Comparison of ENCODE assay signal across 11 cellular contexts in the genomic region with DNA sequence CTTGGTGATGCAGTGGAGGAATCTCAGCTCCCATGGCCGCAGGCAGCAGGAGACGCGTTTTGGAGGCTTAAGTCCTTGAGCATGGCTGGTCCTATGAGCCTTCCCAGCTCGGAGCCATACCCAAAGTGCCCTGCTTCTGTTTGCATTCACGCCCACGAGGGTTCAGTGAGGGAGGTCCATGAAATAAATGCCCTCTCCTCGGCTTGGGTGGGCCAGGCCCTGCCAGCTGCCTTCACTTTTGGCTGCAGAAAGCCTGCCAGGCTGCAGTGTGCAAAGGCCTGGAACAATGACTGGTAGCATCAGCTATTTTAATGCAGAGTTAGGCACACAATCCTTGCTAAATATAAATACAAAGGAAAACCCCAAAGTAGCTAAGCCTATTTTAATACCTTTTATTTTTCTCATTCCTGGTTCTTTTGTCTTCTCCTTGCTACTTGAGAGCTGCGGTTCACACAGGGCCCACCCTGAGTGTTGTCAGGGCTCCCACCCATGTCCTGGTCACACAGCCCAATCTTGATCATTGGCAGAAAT. TPM values are rescaled to one million over a fixed set of nuclear protein-coding genes. Genes with fewer than 3 reads are reported as not detected.
A peak's percentile ranks its signal among the peaks of the same experiment; 100 is the strongest.
DNase-seq lines count a peak whose midpoint lies in the region; ATAC-seq, FAIRE-seq and TF ChIP-seq lines count a peak whose summit lies in the region.
"Had no signal": no experiment of that assay in that cellular context is flagged by ENCODE, and none has a peak within 500 bp of the region (broad histone marks: within the 10 kb centered on the region; RNA-seq: fewer than 3 reads in every experiment).

No MANE protein-coding gene starts in this region.

- WGBS in HepG2 (ENCODE audit: low lambda C conversion rate) = 54% methylated on average over 3 of the region's 8 CpGs
- WGBS in right lobe of liver (ENCODE audit: insufficient coverage, low coverage, low lambda C conversion rate, missing lambda C conversion rate) = 100% methylated on average over 2 of the region's 8 CpGs

- CTCF ChIA-PET in HepG2 (lab: Yijun Ruan, JAX; ENCODE audit: low intra/inter-chr PET ratio, low total read pairs) = no interaction called here
- CTCF ChIA-PET in naive thymus-derived CD4-positive, alpha-beta T cell (lab: Charles Lee) = interaction anchor here (0.7 to 2.5 kb wide), 7 partner anchors 8 to 125 kb away, joined by 3 to 9 read pairs (median 3); no protein-coding TSS in a partner anchor

- ATAC-seq in HepG2 (no peak), right lobe of liver (no peak), GM19463 (IDR thresholded peaks at IDR 0.05; ENCODE audit: unreplicated experiment) (no peak)
- no peak for ATAC-seq in naive thymus-derived CD4-positive, alpha-beta T cell

- H3K9ac ChIP-seq in HepG2 (ENCODE audit: insufficient read depth, low read depth, low read length) = no peak overlapping the region

- H3K36me3 ChIP-seq in HepG2 (replicated peaks in 1 of 2; ENCODE audit: control insufficient read depth in 1 of 2, insufficient read depth in 2 of 2, low read length in 2 of 2) (no peaks in the 10 kb centered on the region; a peak in 1 of 5 replicates), right lobe of liver (no peaks in the 10 kb centered on the region), ascending aorta (no peaks in the 10 kb centered on the region)
- H3K36me3 ChIP-seq in naive thymus-derived CD4-positive, alpha-beta T cell (ENCODE audit: control insufficient read depth in 2 of 3, insufficient read depth in 3 of 3, low read length in 3 of 3) = no peaks in the 10 kb centered on the region

- peak overlapping the region in 9 of 10 donors; percentile 56 to 96 (median 77) for H3K4me3 Mint-ChIP-seq in naive thymus-derived CD4-positive, alpha-beta T cell

- H3K27me3 ChIP-seq in HepG2 (ENCODE audit: control insufficient read depth in 1 of 2, insufficient read depth in 2 of 2, low read length in 2 of 2) (peaks cover 2 to 16% of the 10 kb centered on the region in 2 experiments; a peak in 4 of 5 replicates), right lobe of liver (no peaks in the 10 kb centered on the region), ascending aorta (no peaks in the 10 kb centered on the region)
- H3K27me3 ChIP-seq in naive thymus-derived CD4-positive, alpha-beta T cell (ENCODE audit: control insufficient read depth in 2 of 2, insufficient read depth in 2 of 2, low read length in 2 of 2) = no peaks in the 10 kb centered on the region

- H3K9me3 ChIP-seq in HepG2 (ENCODE audit: low read length) (no peaks in the 10 kb centered on the region), right lobe of liver (no peaks in the 10 kb centered on the region), ascending aorta (no peaks in the 10 kb centered on the region)
- H3K9me3 ChIP-seq in naive thymus-derived CD4-positive, alpha-beta T cell (ENCODE audit: control insufficient read depth in 2 of 3, low read length in 3 of 3) = no peaks in the 10 kb centered on the region

- BruUV-seq in HepG2 (replicated peaks; lab: Mats Ljungman, UMichigan) = no TSS peak

- H3K4me1 ChIP-seq in HepG2 (ENCODE audit: insufficient read depth, low read length) = peaks cover 47% of the 10 kb centered on the region
- peaks cover 0 to 9% (median 0%) of the 10 kb centered on the region in 4 donors for H3K4me1 ChIP-seq in right lobe of liver
- H3K4me1 ChIP-seq in ascending aorta = peaks cover 14 to 38% of the 10 kb centered on the region in 2 donors
- no peaks in the 10 kb centered on the region for H3K4me1 ChIP-seq in naive thymus-derived CD4-positive, alpha-beta T cell (ENCODE audit: control insufficient read depth in 2 of 2, insufficient read depth in 2 of 2, low read length in 2 of 2)

- H3K4me1 Mint-ChIP-seq in naive thymus-derived CD4-positive, alpha-beta T cell = peaks cover 7 to 26% (median 21%) of the 10 kb centered on the region in 7 donors

- no peak overlapping the region for H2AFZ ChIP-seq in HepG2 (ENCODE audit: low read length)

- H3K4me2 ChIP-seq in HepG2 (ENCODE audit: low read depth, low read length) = peak overlapping the region; percentile 81; the same call in 1 of the 2 replicates

- FAIRE-seq in HepG2 (lab: Jason Lieb, UNC) = no peak

- H3K27ac ChIP-seq in HepG2 (ENCODE audit: extremely low read length, insufficient read depth, low read length) (no peak overlapping the region), right lobe of liver (no peak overlapping the region), ascending aorta (peak overlapping the region; percentile 92 to 98)
- H3K27ac ChIP-seq in naive thymus-derived CD4-positive, alpha-beta T cell (ENCODE audit: low read depth, low read length) = no peak overlapping the region
- H3K27ac ChIP-seq: C4-2B, epithelial cell of prostate had no signal

- H3K27me3 Mint-ChIP-seq in naive thymus-derived CD4-positive, alpha-beta T cell = peaks cover 0 to 7% (median 0%) of the 10 kb centered on the region in 5 donors

- in situ Hi-C loops in HepG2 (cut with HindIII; ENCODE audit: extremely low pct_ligation_motif_present, low pct_unique_long_range_greater_than_20kb) = no loop called here

- no peaks in the 10 kb centered on the region for H3K9me3 Mint-ChIP-seq in naive thymus-derived CD4-positive, alpha-beta T cell
- H3K9me3 Mint-ChIP-seq: T-helper 2 cell treated with Interferon-gamma antibody and Interleukin-4, amounts not matched to agents 5 μg/mL and 100 μg/mL, for 36 hours had no signal

- H3K4me3 ChIP-seq in HepG2 (replicated peaks in 1 of 3; ENCODE audit: insufficient read depth in 1 of 3, low read depth in 2 of 3, low read length in 3 of 3) = no peak overlapping the region
- no peak overlapping the region for H3K4me3 ChIP-seq in right lobe of liver
- peak overlapping the region in 1 of 2 donors; percentile 72 for H3K4me3 ChIP-seq in ascending aorta
- no peak overlapping the region for H3K4me3 ChIP-seq in naive thymus-derived CD4-positive, alpha-beta T cell (ENCODE audit: low read length)

- POLR2A ChIA-PET in HepG2 (lab: Yijun Ruan, JAX) = interaction anchor here (1.0 to 5.9 kb wide), 3 partner anchors 28 to 49 kb away, joined by 3 to 22 read pairs (median 4); partner anchors contain the start of gene H3-3A
- POLR2A ChIA-PET in naive thymus-derived CD4-positive, alpha-beta T cell (lab: Charles Lee) = interaction anchor here (1.0 to 3.4 kb wide), 3 partner anchors 47 to 112 kb away, joined by 3 to 26 read pairs (median 5); partner anchors contain the start of gene H3-3A

- DNase-seq in HepG2 (ENCODE audit: low spot score) = no peak
- DNase-seq in right lobe of liver = no peak
- no peak for DNase-seq in ascending aorta (ENCODE audit: low spot score in 2 of 2)
- no peak for DNase-seq in naive thymus-derived CD4-positive, alpha-beta T cell
- no peak for DNase-seq in A172 (ENCODE audit: low spot score)
- no peak for DNase-seq in COLO668 (lab: John Stamatoyannopoulos, UW; ENCODE audit: unreplicated experiment)
- no peak for DNase-seq in NCI-H345 treated with DMSO at 0.1 percent for 48 hours (lab: John Stamatoyannopoulos, UW; ENCODE audit: unreplicated experiment)

- TF ChIP-seq POLR2A in HepG2 (IDR thresholded peaks at IDR 0.05; ENCODE audit: insufficient read depth in 1 of 2, low read depth in 2 of 2, low read length in 2 of 2) (no peak), right lobe of liver (IDR thresholded peaks at IDR 0.05) (no peak)

- H3K27ac Mint-ChIP-seq in naive thymus-derived CD4-positive, alpha-beta T cell = peak overlapping the region in 3 of 9 donors; percentile 15 to 38 (median 17)

- H4K20me1 ChIP-seq in HepG2 (ENCODE audit: insufficient read depth, low read length) = no peaks in the 10 kb centered on the region

- no peaks in the 10 kb centered on the region for H3K36me3 Mint-ChIP-seq in naive thymus-derived CD4-positive, alpha-beta T cell

- TF ChIP-seq EP300 in HepG2 (IDR thresholded peaks at IDR 0.05; ENCODE audit: low read depth in 2 of 2, low read length in 2 of 2) (no peak), HepG2 (CRISPR knock-in tag; IDR thresholded peaks at IDR 0.05; ENCODE audit: borderline replicate concordance) (no peak)

- TF ChIP-seq CTCF in HepG2 (CRISPR knock-in tag; IDR thresholded peaks at IDR 0.05) (no peak), right lobe of liver (IDR thresholded peaks at IDR 0.05) (no peak), ascending aorta (IDR thresholded peaks at IDR 0.05) (no peak)

- intact Hi-C loops in HepG2 (cut with micrococcal nuclease; ENCODE audit: unreplicated experiment) = no loop called here
- intact Hi-C loops in right lobe of liver (cut with DNase I) = no loop called here
- intact Hi-C loops in ascending aorta (cut with DNase I) = no loop called here
- intact Hi-C loops in naive thymus-derived CD4-positive, alpha-beta T cell (cut with micrococcal nuclease) = no loop called here

- H3K79me2 ChIP-seq in HepG2 (ENCODE audit: insufficient read depth, low read length) = no peaks in the 10 kb centered on the region

- TF ChIP-seq RAD21 in HepG2 (CRISPR knock-in tag; IDR thresholded peaks at IDR 0.05) = no peak

RNA-seq across cellular contexts. Expression of gene H3-3A, which starts 49.4 kb away (rescaled TPM):
- total RNA-seq in HepG2 (2016; rRNA removed; fragmentation: Illumina TruSeq; extraction: Trizol) (221 and 312 TPM in 2 replicates), right lobe of liver (100 to 1,000 TPM; 132 to 185 (median 156) TPM), ascending aorta (214 TPM)
- total RNA-seq in HepG2 (2016; cell fraction: cytosol; rRNA removed; fragmentation: Illumina TruSeq; extraction: Trizol; ENCODE audit: low read depth) = 48.7 and 49.7 TPM in 2 replicates
- 221 and 332 TPM in 2 replicates for total RNA-seq in HepG2 (2016; cell fraction: insoluble cytoplasmic fraction; rRNA removed; fragmentation: Illumina TruSeq; extraction: Trizol)
- total RNA-seq in HepG2 (2016; cell fraction: membrane; rRNA removed; fragmentation: Illumina TruSeq; extraction: Trizol) = 115 and 120 TPM in 2 replicates
- 113 and 117 TPM in 2 replicates for total RNA-seq in HepG2 (2016; cell fraction: nucleus; rRNA removed; fragmentation: Illumina TruSeq; extraction: Trizol)
- 244 and 320 TPM in 2 replicates for polyA plus RNA-seq in HepG2 (2011; rRNA removed)
- polyA plus RNA-seq in HepG2 (2011; cell fraction: cytosol; rRNA removed) = 305 and 322 TPM in 2 replicates
- 46.1 and 49.0 TPM in 2 replicates for polyA plus RNA-seq in HepG2 (2011; cell fraction: nucleus; rRNA removed)
- polyA plus RNA-seq in HepG2 (2012) = 222 and 335 TPM in 2 replicates
- 115 and 127 TPM in 2 replicates for polyA plus RNA-seq in HepG2 (2016; cell fraction: cytosol; fragmentation: Illumina TruSeq; extraction: Trizol; ENCODE audit: low read depth)
- 671 and 752 TPM in 2 replicates for polyA plus RNA-seq in HepG2 (2016; cell fraction: insoluble cytoplasmic fraction; fragmentation: Illumina TruSeq; extraction: Trizol; ENCODE audit: low read depth)
- 212 and 224 TPM in 2 replicates for polyA plus RNA-seq in HepG2 (2016; cell fraction: membrane; fragmentation: Illumina TruSeq; extraction: Trizol; ENCODE audit: low read depth)
- 301 and 310 TPM in 2 replicates for polyA plus RNA-seq in HepG2 (2016; cell fraction: nucleus; fragmentation: Illumina TruSeq; extraction: Trizol; ENCODE audit: insufficient read depth, low read depth)
- polyA minus RNA-seq in HepG2 (2011; rRNA and poly(A)+ RNA removed; ENCODE audit: low replicate concordance) = 36.8 and 90.2 TPM in 2 replicates
- 57.0 and 59.4 TPM in 2 replicates for polyA minus RNA-seq in HepG2 (2011; cell fraction: cytosol; rRNA and poly(A)+ RNA removed)
- polyA minus RNA-seq in HepG2 (2011; cell fraction: nucleus; rRNA and poly(A)+ RNA removed) = 29.9 and 35.4 TPM in 2 replicates
- total RNA-seq in naive thymus-derived CD4-positive, alpha-beta T cell = 100 to 1,000 TPM; 388 to 561 (median 412) TPM
- 100 to 1,000 TPM; 677 to 832 TPM for polyA plus RNA-seq in naive thymus-derived CD4-positive, alpha-beta T cell
- total RNA-seq in A172 (2014; rRNA removed; shearing (Covaris generic)) = 429 and 466 TPM in 2 replicates

Comparison
In these comparisons a context has a peak if more than half of its experiments do, and no peak if none do; other contexts are left out.
1. H3K27ac ChIP-seq: peak in ascending aorta (2 of 2); none in HepG2 (single experiment), right lobe of liver (0 of 3) and naive thymus-derived CD4-positive, alpha-beta T cell (single experiment).